ENCODE assay signal across 9 cellular contexts in genomic region chr4:67198757-67199156, GRCh38.
DNase-seq lines count a peak whose midpoint lies in the region; ATAC-seq and TF ChIP-seq lines count a peak whose summit lies in the region.
"Had no signal": no experiment of that assay in that cellular context is flagged by ENCODE, and none has a peak within 500 bp of the region (broad histone marks: within the 10 kb centered on the region; RNA-seq: fewer than 3 reads in every experiment).

No MANE protein-coding gene starts in this region.

- no peak overlapping the region for H3K4me3 Mint-ChIP-seq in CD4-positive, alpha-beta T cell

- TF ChIP-seq CTCF in CD4-positive, alpha-beta T cell (IDR thresholded peaks at IDR 0.05) = no peak

- no peak for TF ChIP-seq POLR2A in erythroblast (IDR thresholded peaks at IDR 0.05; ENCODE audit: low read length)

- H3K4me1 Mint-ChIP-seq in CD4-positive, alpha-beta T cell (ENCODE audit: low read depth) = no peaks in the 10 kb centered on the region

- H3K27ac ChIP-seq in CD4-positive, alpha-beta T cell (ENCODE audit: low read depth, low read length) = no peak overlapping the region
- H3K27ac ChIP-seq: neutrophil had no signal

- H3K9me3 Mint-ChIP-seq in CD4-positive, alpha-beta T cell = no peaks in the 10 kb centered on the region

- CTCF ChIA-PET in CD4-positive, alpha-beta T cell (lab: Charles Lee) = no interaction called here

- no peak overlapping the region for H3K27ac Mint-ChIP-seq in CD4-positive, alpha-beta T cell

- POLR2A ChIA-PET in CD4-positive, alpha-beta T cell (lab: Charles Lee) = no interaction called here

- in situ Hi-C loops in ACHN (cut with HindIII; ENCODE audit: low pct_ligation_motif_present, low pct_unique_long_range_greater_than_20kb, low sequenced_read_pairs) = no loop called here

- ATAC-seq in GM21360 (IDR thresholded peaks at IDR 0.05; ENCODE audit: unreplicated experiment) (peak; percentile 65), HG03460 (IDR thresholded peaks at IDR 0.05; ENCODE audit: unreplicated experiment) (no peak)
- ATAC-seq in CD4-positive, alpha-beta T cell (ENCODE audit: poor library complexity) = no peak

- intact Hi-C loops in CD4-positive, alpha-beta T cell (cut with DNase I, micrococcal nuclease) = no loop called here

- no peaks in the 10 kb centered on the region for H3K36me3 Mint-ChIP-seq in CD4-positive, alpha-beta T cell (ENCODE audit: low read depth)

- no peaks in the 10 kb centered on the region for H3K27me3 Mint-ChIP-seq in CD4-positive, alpha-beta T cell

- no peaks in the 10 kb centered on the region for H3K27me3 ChIP-seq in CD4-positive, alpha-beta T cell (ENCODE audit: control insufficient read depth, insufficient read depth, low read length)
- H3K27me3 ChIP-seq: neutrophil had no signal

- no peaks in the 10 kb centered on the region for H3K9me3 ChIP-seq in CD4-positive, alpha-beta T cell (ENCODE audit: control insufficient read depth, low read length)
- H3K9me3 ChIP-seq: neutrophil had no signal

- DNase-seq in ACHN (peak; percentile 30), NCI-H524 (lab: John Stamatoyannopoulos, UW) (peak; percentile 36 to 68), erythroblast (lab: John Stamatoyannopoulos, UW) (peak; percentile 9 to 22), 8988T (no peak), T-helper 1 cell (no peak)
- no peak for DNase-seq in CD4-positive, alpha-beta T cell

Comparison
In these comparisons a context has a peak if more than half of its experiments do, and no peak if none do; other contexts are left out.
1. DNase-seq: peak in ACHN (single experiment), NCI-H524 (2 of 2) and erythroblast (2 of 2); none in CD4-positive, alpha-beta T cell (0 of 10), 8988T (single experiment) and T-helper 1 cell (0 of 5).